In the genomic region with DNA sequence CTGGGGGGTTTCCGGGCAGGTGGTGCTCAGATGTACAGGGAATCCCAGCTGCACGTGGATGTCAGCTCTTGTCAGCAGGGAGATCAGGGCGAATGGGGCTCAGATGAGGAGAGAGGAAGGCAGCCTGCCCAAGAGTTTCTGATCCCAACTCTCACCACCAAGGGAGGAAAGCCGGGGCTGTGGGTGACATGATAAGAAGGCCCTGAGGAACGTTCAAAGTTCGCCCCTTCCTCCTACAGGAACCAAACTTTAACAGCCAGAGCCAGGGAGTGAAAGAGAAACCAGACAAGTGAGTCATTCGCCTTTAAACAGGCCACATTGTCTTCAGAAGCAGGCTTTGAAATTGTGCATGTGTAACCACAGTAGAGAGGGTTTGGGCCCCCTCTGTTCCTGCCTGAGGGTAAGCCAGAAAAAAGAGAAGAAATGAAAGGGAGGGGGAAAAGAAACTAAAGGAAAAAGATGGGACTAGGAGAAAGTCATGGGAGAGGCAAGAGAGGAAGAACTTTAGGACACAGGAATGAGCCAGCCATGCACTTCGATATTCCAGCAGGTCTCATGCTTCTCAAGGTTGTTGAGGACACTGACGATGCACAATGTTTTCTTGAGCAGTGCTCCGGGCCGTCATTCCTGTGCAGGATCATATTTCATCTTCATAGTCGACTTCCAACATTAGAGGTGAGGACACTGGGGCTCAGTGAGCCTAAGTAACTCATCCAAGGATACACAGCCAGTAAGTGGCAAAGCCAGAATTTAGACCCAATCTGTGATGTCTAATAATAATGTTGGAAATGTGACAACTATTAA, we compare ENCODE assay signal across 8 cellular contexts.
DNase-seq lines count a peak whose midpoint lies in the region; ATAC-seq, FAIRE-seq and TF ChIP-seq lines count a peak whose summit lies in the region.

No MANE protein-coding gene starts in this region.

- peaks cover 3% of the 10 kb centered on the region for H3K9me3 Mint-ChIP-seq in neural progenitor cell

- no peak overlapping the region for H3K27ac ChIP-seq in neural progenitor cell

- H3K4me3 ChIP-seq in cardiac fibroblast (replicated peaks in 1 of 2; ENCODE audit: low read depth in 2 of 2, low read length in 2 of 2) (no peak overlapping the region), H7 (ENCODE audit: insufficient read depth, low read depth, low read length) (no peak overlapping the region), neural progenitor cell (no peak overlapping the region)

- no peaks in the 10 kb centered on the region for H3K36me3 ChIP-seq in H7 (replicated peaks; ENCODE audit: control insufficient read depth, insufficient read depth, low read length)
- no peaks in the 10 kb centered on the region for H3K36me3 ChIP-seq in neural progenitor cell

- FAIRE-seq in HTR-8/SVneo (lab: Jason Lieb, UNC) (peak; percentile 33), urothelium cell line (lab: Jason Lieb, UNC) (peak; percentile 56)

- no peak overlapping the region for H2AFZ ChIP-seq in neural progenitor cell (replicated peaks)

- H3K4me2 ChIP-seq in neural progenitor cell = no peak overlapping the region

- H3F3A ChIP-seq in neural progenitor cell (ENCODE audit: low read depth) = no peaks in the 10 kb centered on the region

- no peak overlapping the region for H3K9ac ChIP-seq in neural progenitor cell

- peaks cover 14% of the 10 kb centered on the region for H3K4me1 Mint-ChIP-seq in neural progenitor cell

- peaks cover 4% of the 10 kb centered on the region for H3K27me3 Mint-ChIP-seq in neural progenitor cell (ENCODE audit: insufficient read depth, low read depth)

- H3K27ac Mint-ChIP-seq in neural progenitor cell = no peak overlapping the region

- no peaks in the 10 kb centered on the region for H3K79me2 ChIP-seq in neural progenitor cell (ENCODE audit: low read depth)

- H3K36me3 Mint-ChIP-seq in neural progenitor cell = no peaks in the 10 kb centered on the region

- ATAC-seq in GM21717 (IDR thresholded peaks at IDR 0.05; ENCODE audit: unreplicated experiment) = peak; percentile 95

- no peaks in the 10 kb centered on the region for H3K4me1 ChIP-seq in neural progenitor cell

- H3K4me3 Mint-ChIP-seq in neural progenitor cell = no peak overlapping the region

- H3K27me3 ChIP-seq in H7 (ENCODE audit: control insufficient read depth, insufficient read depth, low read length) = no peaks in the 10 kb centered on the region; the same call in 1 of the 2 replicates
- no peaks in the 10 kb centered on the region for H3K27me3 ChIP-seq in neural progenitor cell

- peak; percentile 60 for DNase-seq in GM10266 (ENCODE audit: extremely low spot score)
- peak; percentile 51 for DNase-seq in HTR-8/SVneo (ENCODE audit: insufficient read length, low spot score)
- DNase-seq in cardiac fibroblast (ENCODE audit: low read depth in 2 of 2) = peak; percentile 57 to 71
- peak; percentile 76 for DNase-seq in urothelium cell line (ENCODE audit: low spot score)
- DNase-seq in H7 = no peak
- no peak for DNase-seq in neural progenitor cell (ENCODE audit: low spot score)
- DNase-seq in NCI-H1092 treated with DMSO at 0.1 percent for 48 hours (lab: John Stamatoyannopoulos, UW) = no peak

- H3K9me3 ChIP-seq in neural progenitor cell (ENCODE audit: low read depth) = no peaks in the 10 kb centered on the region

- TF ChIP-seq CTCF in GM10266 (IDR thresholded peaks at IDR 0.05; ENCODE audit: control insufficient read depth, insufficient read depth, low read depth, missing control alignments) = no peak
- no peak for TF ChIP-seq CTCF in cardiac fibroblast (IDR thresholded peaks at IDR 0.05; ENCODE audit: low read depth, low read length)
- no peak for TF ChIP-seq CTCF in neural progenitor cell (IDR thresholded peaks at IDR 0.05)

- no peaks in the 10 kb centered on the region for H4K20me1 ChIP-seq in neural progenitor cell (ENCODE audit: low read depth)

Comparison
In these comparisons a context has a peak if more than half of its experiments do, and no peak if none do; other contexts are left out.
1. DNase-seq: peak in GM10266 (single experiment), HTR-8/SVneo (single experiment), cardiac fibroblast (2 of 2) and urothelium cell line (single experiment); none in H7 (single experiment), neural progenitor cell (single experiment) and NCI-H1092 treated with DMSO at 0.1 percent for 48 hours (single experiment).